Comparison of ENCODE assay signal across 11 cellular contexts in genomic region chr1:37487619-37487984, GRCh38. TPM values are rescaled to one million over a fixed set of nuclear protein-coding genes. Genes with fewer than 3 reads are reported as not detected.
DNase-seq lines count a peak whose midpoint lies in the region; ATAC-seq and TF ChIP-seq lines count a peak whose summit lies in the region.
"Had no signal": no experiment of that assay in that cellular context is flagged by ENCODE, and none has a peak within 500 bp of the region (broad histone marks: within the 10 kb centered on the region; RNA-seq: fewer than 3 reads in every experiment).

No MANE protein-coding gene starts in this region.

- H3K9me3 ChIP-seq in heart left ventricle, result no peaks in the 10 kb centered on the region
- no peaks in the 10 kb centered on the region for H3K9me3 ChIP-seq in ascending aorta
- H3K9me3 ChIP-seq in naive thymus-derived CD4-positive, alpha-beta T cell (ENCODE audit: control insufficient read depth in 2 of 3, low read length in 3 of 3), result no peaks in the 10 kb centered on the region
- H3K9me3 ChIP-seq in upper lobe of left lung, result no peaks in the 10 kb centered on the region

- CTCF ChIA-PET in naive thymus-derived CD4-positive, alpha-beta T cell (lab: Charles Lee), result interaction anchor here (0.7 to 8.3 kb wide), 13 partner anchors 9 to 194 kb away, joined by 3 to 249 read pairs (median 5); partner anchors contain the start of genes MEAF6 and ZC3H12A

- H3K36me3 ChIP-seq in heart left ventricle (peaks cover under 1 to 66% (median 57%) of the 10 kb centered on the region in 9 donors), ascending aorta (peaks cover 36 to 53% of the 10 kb centered on the region in 2 donors), upper lobe of left lung (peaks cover 21 to 52% (median 35%) of the 10 kb centered on the region in 4 donors)
- peaks cover 2 to 55% (median 7%) of the 10 kb centered on the region in 3 experiments for H3K36me3 ChIP-seq in naive thymus-derived CD4-positive, alpha-beta T cell (ENCODE audit: control insufficient read depth in 2 of 3, insufficient read depth in 3 of 3, low read length in 3 of 3)

- no peaks in the 10 kb centered on the region for H3K9me3 Mint-ChIP-seq in naive thymus-derived CD4-positive, alpha-beta T cell
- H3K9me3 Mint-ChIP-seq: GM23338, WTC11 had no signal

- TF ChIP-seq EP300 in upper lobe of left lung (IDR thresholded peaks at IDR 0.05), result no peak

- no peaks in the 10 kb centered on the region for H3K27me3 Mint-ChIP-seq in naive thymus-derived CD4-positive, alpha-beta T cell

- H3K4me1 Mint-ChIP-seq in naive thymus-derived CD4-positive, alpha-beta T cell, result peaks cover 11 to 21% (median 12%) of the 10 kb centered on the region in 7 donors

- H3K27ac ChIP-seq in heart left ventricle (peak overlapping the region; percentile 22 to 81 (median 62)), ascending aorta (peak overlapping the region; percentile 89 to 95), upper lobe of left lung (peak overlapping the region in 3 of 4 donors; percentile 82 to 99 (median 96))
- no peak overlapping the region for H3K27ac ChIP-seq in naive thymus-derived CD4-positive, alpha-beta T cell (ENCODE audit: low read depth, low read length)

- peaks cover 0 to 9% (median under 1%) of the 10 kb centered on the region in 5 donors for H3K36me3 Mint-ChIP-seq in naive thymus-derived CD4-positive, alpha-beta T cell

- TF ChIP-seq POLR2A in heart left ventricle (IDR thresholded peaks at IDR 0.05) (no peak), upper lobe of left lung (IDR thresholded peaks at IDR 0.05) (no peak)

- intact Hi-C loops in heart left ventricle (cut with DNase I) (loop anchor here in 9 of 10 donors (1.0 to 2.0 kb wide), 3 partner anchors 32 to 33 kb away; no protein-coding TSS in a partner anchor), cardiac septum (cut with DNase I) (loop anchor here (1.0 kb wide), 1 partner anchor 32 kb away; no protein-coding TSS in a partner anchor), ascending aorta (cut with DNase I) (loop anchor here (1.0 kb wide), 2 partner anchors 16 to 32 kb away; no protein-coding TSS in a partner anchor)
- intact Hi-C loops in naive thymus-derived CD4-positive, alpha-beta T cell (cut with micrococcal nuclease), result loop anchor here (1.0 kb wide), 4 partner anchors 8 to 195 kb away; partner anchors contain the start of gene ZC3H12A (in 2 of the 2)

- peaks cover 0 to 42% (median 31%) of the 10 kb centered on the region in 12 donors for H3K4me1 ChIP-seq in heart left ventricle
- H3K4me1 ChIP-seq in ascending aorta, result peaks cover 26 to 33% of the 10 kb centered on the region in 2 donors
- H3K4me1 ChIP-seq in naive thymus-derived CD4-positive, alpha-beta T cell (ENCODE audit: control insufficient read depth in 2 of 2, insufficient read depth in 2 of 2, low read length in 2 of 2), result peaks cover 9 to 11% of the 10 kb centered on the region in 2 donors
- H3K4me1 ChIP-seq in upper lobe of left lung, result peaks cover 41 to 47% (median 44%) of the 10 kb centered on the region in 4 donors

- H3K4me3 ChIP-seq in heart left ventricle (no peak overlapping the region), ascending aorta (no peak overlapping the region), upper lobe of left lung (no peak overlapping the region)
- no peak overlapping the region for H3K4me3 ChIP-seq in naive thymus-derived CD4-positive, alpha-beta T cell (ENCODE audit: low read length)
- H3K4me3 ChIP-seq: GM23338 had no signal

- peak overlapping the region in 8 of 9 donors; percentile 10 to 91 (median 74) for H3K27ac Mint-ChIP-seq in naive thymus-derived CD4-positive, alpha-beta T cell
- H3K27ac Mint-ChIP-seq: GM23338, WTC11 had no signal

- H3K4me3 Mint-ChIP-seq in naive thymus-derived CD4-positive, alpha-beta T cell, result no peak overlapping the region
- H3K4me3 Mint-ChIP-seq: GM23338, WTC11 had no signal

- ATAC-seq in heart left ventricle (no peak), upper lobe of left lung (ENCODE audit: low FRiP score in 2 of 2) (no peak), GM21723 (IDR thresholded peaks at IDR 0.05; ENCODE audit: unreplicated experiment) (no peak)
- no peak for ATAC-seq in naive thymus-derived CD4-positive, alpha-beta T cell

- WGBS in heart left ventricle, 4 donors, result 83 to 93% (median 88%) methylated on average over 5 of the region's 5 CpGs
- WGBS in upper lobe of left lung, 2 donors, result 81 to 87% methylated on average over 5 of the region's 5 CpGs

- TF ChIP-seq CTCF in heart left ventricle (IDR thresholded peaks at IDR 0.05) (peak in 4 of 12 donors; percentile 8 to 31 (median 20)), ascending aorta (IDR thresholded peaks at IDR 0.05) (no peak), upper lobe of left lung (IDR thresholded peaks at IDR 0.05) (no peak)

- POLR2A ChIA-PET in naive thymus-derived CD4-positive, alpha-beta T cell (lab: Charles Lee), result interaction anchor here (0.9 to 4.9 kb wide), 8 partner anchors 8 to 35 kb away, joined by 3 to 90 read pairs (median 7); partner anchors contain the start of gene ZC3H12A

- DNase-seq in heart left ventricle (no peak), cardiac septum (ENCODE audit: low spot score) (no peak), ascending aorta (ENCODE audit: low spot score in 2 of 2) (no peak), upper lobe of left lung (no peak), DMS53 treated with DMSO at 0.1 percent for 48 hours (lab: John Stamatoyannopoulos, UW; ENCODE audit: unreplicated experiment) (no peak), OCI-M1 (lab: John Stamatoyannopoulos, UW) (no peak)
- no peak for DNase-seq in naive thymus-derived CD4-positive, alpha-beta T cell

- H3K27me3 ChIP-seq in heart left ventricle (no peaks in the 10 kb centered on the region), ascending aorta (no peaks in the 10 kb centered on the region), upper lobe of left lung (no peaks in the 10 kb centered on the region)
- H3K27me3 ChIP-seq in naive thymus-derived CD4-positive, alpha-beta T cell (ENCODE audit: control insufficient read depth in 2 of 2, insufficient read depth in 2 of 2, low read length in 2 of 2), result no peaks in the 10 kb centered on the region

RNA-seq across cellular contexts. Expression of gene ZC3H12A, which starts 13.2 kb away (rescaled TPM):
- 1 to 10 TPM; 1.8 to 8.5 (median 4.5) TPM for total RNA-seq in heart left ventricle
- polyA plus RNA-seq in heart left ventricle, result 1 to 10 TPM; 2.4 to 6.7 TPM
- total RNA-seq in cardiac septum, result 3.3 TPM
- total RNA-seq in ascending aorta, result 12.8 TPM
- total RNA-seq in naive thymus-derived CD4-positive, alpha-beta T cell, result 100 to 1,000 TPM in 2 of 5 experiments, 10 to 100 TPM in 3; 35.0 to 122 (median 46.7) TPM
- polyA plus RNA-seq in naive thymus-derived CD4-positive, alpha-beta T cell, result 1 to 10 TPM; 4.4 to 4.7 TPM
- 10 to 100 TPM; 17.6 to 55.5 (median 26.2) TPM for total RNA-seq in upper lobe of left lung
- polyA plus RNA-seq: neural cell had no signal

RNA-seq across cellular contexts. Expression of gene MEAF6, which starts 27.0 kb away (rescaled TPM):
- total RNA-seq in heart left ventricle (10 to 100 TPM; 28.9 to 51.3 (median 39.6) TPM), cardiac septum (40.1 TPM), ascending aorta (12.3 TPM), upper lobe of left lung (100 to 1,000 TPM in 2 of 6 donors, 10 to 100 TPM in 4; 59.9 to 131 (median 75.1) TPM)
- polyA plus RNA-seq in heart left ventricle, result 10 to 100 TPM; 27.4 to 55.7 TPM
- total RNA-seq in naive thymus-derived CD4-positive, alpha-beta T cell, result 10 to 100 TPM; 45.0 to 89.5 (median 57.7) TPM
- 100 to 1,000 TPM; 117 to 138 TPM for polyA plus RNA-seq in naive thymus-derived CD4-positive, alpha-beta T cell
